In genomic region chr3:162517110-162517509, GRCh38 we compare ENCODE assay signal across 18 cellular contexts.
DNase-seq lines count a peak whose midpoint lies in the region; ATAC-seq, FAIRE-seq and TF ChIP-seq lines count a peak whose summit lies in the region.
"Had no signal": no experiment of that assay in that cellular context is flagged by ENCODE, and none has a peak within 500 bp of the region (broad histone marks: within the 10 kb centered on the region; RNA-seq: fewer than 3 reads in every experiment).

No MANE protein-coding gene starts in this region.

- no peak overlapping the region for H3K4me2 ChIP-seq in A549
- no peak overlapping the region for H3K4me2 ChIP-seq in hepatocyte
- no peak overlapping the region for H3K4me2 ChIP-seq in neural progenitor cell

- no peaks in the 10 kb centered on the region for H3K79me2 ChIP-seq in hepatocyte
- no peaks in the 10 kb centered on the region for H3K79me2 ChIP-seq in neural progenitor cell (ENCODE audit: low read depth)

- peak; percentile 17 to 51 for TF ChIP-seq RAD21 in A549 (conservative IDR thresholded peaks at IDR 0.05 in 1 of 2, IDR thresholded peaks at IDR 0.05 in 1 of 2)

- H3K4me1 Mint-ChIP-seq in neural progenitor cell = no peaks in the 10 kb centered on the region

- CTCF ChIA-PET in A549 (lab: Yijun Ruan, JAX) = no interaction called here

- H3K27ac ChIP-seq in A549 (no peak overlapping the region), RWPE2 (ENCODE audit: poor library complexity, severe bottlenecking) (no peak overlapping the region), hepatocyte (no peak overlapping the region), neural progenitor cell (no peak overlapping the region)
- H3K27ac ChIP-seq in effector memory CD4-positive, alpha-beta T cell (ENCODE audit: insufficient read depth, low read length, poor library complexity, severe bottlenecking) = no peak overlapping the region

- no peak for TF ChIP-seq EP300 in A549 (IDR thresholded peaks at IDR 0.05)

- DNase-seq in A549 (ENCODE audit: low read depth in 1 of 2, low spot score in 1 of 2) (no peak), D721Med (ENCODE audit: insufficient read length, low spot score) (no peak), RWPE2 (ENCODE audit: low spot score) (no peak), hepatocyte (ENCODE audit: low spot score) (no peak), neural progenitor cell (ENCODE audit: low spot score) (no peak), iPS-NIHi11 (ENCODE audit: low spot score) (no peak)
- DNase-seq in effector memory CD4-positive, alpha-beta T cell = no peak
- DNase-seq: ACHN; BE2C; CD8-positive, alpha-beta T cell; HCEC 1CT; NCI-H1092 treated with DMSO at 0.1 percent for 48 hours; NCI-H187; NCI-H2171 treated with DMSO at 0.1 percent for 48 hours; NCI-H82; SW 1271 had no signal

- no peaks in the 10 kb centered on the region for H3F3A ChIP-seq in neural progenitor cell (ENCODE audit: low read depth)

- TF ChIP-seq CTCF in A549 (IDR thresholded peaks at IDR 0.05) = peak; percentile 27; the same call in 1 of the 3 replicates
- TF ChIP-seq CTCF in D721Med (IDR thresholded peaks at IDR 0.05; ENCODE audit: insufficient read depth, missing control alignments) = peak; percentile 19
- TF ChIP-seq CTCF in RWPE2 (IDR thresholded peaks at IDR 0.05; ENCODE audit: poor library complexity, severe bottlenecking) = peak; percentile 12
- peak; percentile 17 for TF ChIP-seq CTCF in hepatocyte (IDR thresholded peaks at IDR 0.05; ENCODE audit: poor library complexity)
- no peak for TF ChIP-seq CTCF in neural progenitor cell (IDR thresholded peaks at IDR 0.05)

- H3K27me3 Mint-ChIP-seq in neural progenitor cell (ENCODE audit: insufficient read depth, low read depth) = no peaks in the 10 kb centered on the region

- H3K4me1 ChIP-seq in A549 (no peaks in the 10 kb centered on the region), RWPE2 (ENCODE audit: insufficient read depth, poor library complexity, severe bottlenecking) (no peaks in the 10 kb centered on the region), hepatocyte (ENCODE audit: insufficient read depth) (no peaks in the 10 kb centered on the region), neural progenitor cell (no peaks in the 10 kb centered on the region)
- no peaks in the 10 kb centered on the region for H3K4me1 ChIP-seq in effector memory CD4-positive, alpha-beta T cell (ENCODE audit: control insufficient read depth, insufficient read depth, low read length, poor library complexity, severe bottlenecking)

- H3K36me3 ChIP-seq in RWPE2 (ENCODE audit: low read depth) (no peaks in the 10 kb centered on the region), hepatocyte (replicated peaks; ENCODE audit: insufficient read depth, low read depth) (no peaks in the 10 kb centered on the region), neural progenitor cell (no peaks in the 10 kb centered on the region)
- H3K36me3 ChIP-seq in effector memory CD4-positive, alpha-beta T cell (ENCODE audit: control insufficient read depth, insufficient read depth, low read length) = no peaks in the 10 kb centered on the region
- H3K36me3 ChIP-seq: BE2C had no signal

- H3K27ac Mint-ChIP-seq in neural progenitor cell = no peak overlapping the region
- H3K27ac Mint-ChIP-seq: CD8-positive, alpha-beta T cell had no signal

- H3K9me3 ChIP-seq in A549 (no peaks in the 10 kb centered on the region), RWPE2 (ENCODE audit: severe bottlenecking) (no peaks in the 10 kb centered on the region), hepatocyte (ENCODE audit: low read depth) (no peaks in the 10 kb centered on the region), neural progenitor cell (ENCODE audit: low read depth) (no peaks in the 10 kb centered on the region)
- H3K9me3 ChIP-seq in effector memory CD4-positive, alpha-beta T cell (ENCODE audit: control insufficient read depth, low read length) = no peaks in the 10 kb centered on the region
- H3K9me3 ChIP-seq: BE2C had no signal

- H3K9me3 Mint-ChIP-seq in neural progenitor cell = peaks cover 2% of the 10 kb centered on the region

- no peaks in the 10 kb centered on the region for H3K36me3 Mint-ChIP-seq in neural progenitor cell
- H3K36me3 Mint-ChIP-seq: CD8-positive, alpha-beta T cell had no signal

- no peak overlapping the region for H3K4me3 Mint-ChIP-seq in neural progenitor cell
- H3K4me3 Mint-ChIP-seq: CD8-positive, alpha-beta T cell had no signal

- H3K4me3 ChIP-seq in A549 = no peak overlapping the region
- H3K4me3 ChIP-seq in RWPE2 (ENCODE audit: severe bottlenecking) = no peak overlapping the region
- no peak overlapping the region for H3K4me3 ChIP-seq in hepatocyte
- no peak overlapping the region for H3K4me3 ChIP-seq in effector memory CD4-positive, alpha-beta T cell (ENCODE audit: insufficient read depth, low read depth, low read length, poor library complexity, severe bottlenecking)
- H3K4me3 ChIP-seq in neural progenitor cell = no peak overlapping the region
- H3K4me3 ChIP-seq: GM12878 had no signal

- H4K20me1 ChIP-seq in hepatocyte (ENCODE audit: insufficient read depth, poor library complexity, severe bottlenecking) (no peaks in the 10 kb centered on the region), neural progenitor cell (ENCODE audit: low read depth) (no peaks in the 10 kb centered on the region)

- POLR2A ChIA-PET in A549 (lab: Yijun Ruan, JAX) = no interaction called here

- no peak for TF ChIP-seq POLR2A in A549 (IDR thresholded peaks at IDR 0.05; ENCODE audit: low read length)

- no peaks in the 10 kb centered on the region for H3K9me2 ChIP-seq in hepatocyte (replicated peaks; ENCODE audit: insufficient read depth)

- no peak for ATAC-seq in A549
- no peak for ATAC-seq in RWPE2 (ENCODE audit: low read depth)
- ATAC-seq: CD8-positive, alpha-beta T cell; GM12878 had no signal

- H3K9ac ChIP-seq in neural progenitor cell = no peak overlapping the region

- FAIRE-seq in A549 (lab: Jason Lieb, UNC) = no peak
- no peak for FAIRE-seq in D721Med (lab: Jason Lieb, UNC)
- FAIRE-seq: GM12878, HTR-8/SVneo had no signal

- H3K27me3 ChIP-seq in RWPE2 (ENCODE audit: insufficient read depth, poor library complexity, severe bottlenecking) = no peaks in the 10 kb centered on the region
- H3K27me3 ChIP-seq in hepatocyte = no peaks in the 10 kb centered on the region
- no peaks in the 10 kb centered on the region for H3K27me3 ChIP-seq in effector memory CD4-positive, alpha-beta T cell (replicated peaks; ENCODE audit: control insufficient read depth, insufficient read depth, low read length, poor library complexity, severe bottlenecking)
- no peaks in the 10 kb centered on the region for H3K27me3 ChIP-seq in neural progenitor cell
- H3K27me3 ChIP-seq: BE2C had no signal

- no peak overlapping the region for H2AFZ ChIP-seq in hepatocyte
- H2AFZ ChIP-seq in neural progenitor cell (replicated peaks) = no peak overlapping the region

TF ChIP-seq in A549, 52 proteins besides CTCF, POLR2A, EP300 and RAD21:
- TF ChIP-seq EHMT2 (IDR thresholded peaks at IDR 0.05; ENCODE audit: low read depth) (no peak), BHLHE40 (IDR thresholded peaks at IDR 0.05; ENCODE audit: low read depth, low read length) (no peak), ESRRA (IDR thresholded peaks at IDR 0.05; ENCODE audit: borderline replicate concordance, low read length) (no peak), SMC3 (IDR thresholded peaks at IDR 0.05) (0 out of 3 replicates have a peak, but pooled peaks have one; percentile 33), FOSL2 (IDR thresholded peaks at IDR 0.05) (no peak), FOSL2 (CRISPR knock-in tag; IDR thresholded peaks at IDR 0.05) (no peak), NR3C1 (IDR thresholded peaks at IDR 0.05) (no peak), CBX8 (IDR thresholded peaks at IDR 0.05) (no peak), CBX2 (IDR thresholded peaks at IDR 0.05; ENCODE audit: borderline replicate concordance, low read depth) (no peak)
- TF ChIP-seq, protein P1, sequence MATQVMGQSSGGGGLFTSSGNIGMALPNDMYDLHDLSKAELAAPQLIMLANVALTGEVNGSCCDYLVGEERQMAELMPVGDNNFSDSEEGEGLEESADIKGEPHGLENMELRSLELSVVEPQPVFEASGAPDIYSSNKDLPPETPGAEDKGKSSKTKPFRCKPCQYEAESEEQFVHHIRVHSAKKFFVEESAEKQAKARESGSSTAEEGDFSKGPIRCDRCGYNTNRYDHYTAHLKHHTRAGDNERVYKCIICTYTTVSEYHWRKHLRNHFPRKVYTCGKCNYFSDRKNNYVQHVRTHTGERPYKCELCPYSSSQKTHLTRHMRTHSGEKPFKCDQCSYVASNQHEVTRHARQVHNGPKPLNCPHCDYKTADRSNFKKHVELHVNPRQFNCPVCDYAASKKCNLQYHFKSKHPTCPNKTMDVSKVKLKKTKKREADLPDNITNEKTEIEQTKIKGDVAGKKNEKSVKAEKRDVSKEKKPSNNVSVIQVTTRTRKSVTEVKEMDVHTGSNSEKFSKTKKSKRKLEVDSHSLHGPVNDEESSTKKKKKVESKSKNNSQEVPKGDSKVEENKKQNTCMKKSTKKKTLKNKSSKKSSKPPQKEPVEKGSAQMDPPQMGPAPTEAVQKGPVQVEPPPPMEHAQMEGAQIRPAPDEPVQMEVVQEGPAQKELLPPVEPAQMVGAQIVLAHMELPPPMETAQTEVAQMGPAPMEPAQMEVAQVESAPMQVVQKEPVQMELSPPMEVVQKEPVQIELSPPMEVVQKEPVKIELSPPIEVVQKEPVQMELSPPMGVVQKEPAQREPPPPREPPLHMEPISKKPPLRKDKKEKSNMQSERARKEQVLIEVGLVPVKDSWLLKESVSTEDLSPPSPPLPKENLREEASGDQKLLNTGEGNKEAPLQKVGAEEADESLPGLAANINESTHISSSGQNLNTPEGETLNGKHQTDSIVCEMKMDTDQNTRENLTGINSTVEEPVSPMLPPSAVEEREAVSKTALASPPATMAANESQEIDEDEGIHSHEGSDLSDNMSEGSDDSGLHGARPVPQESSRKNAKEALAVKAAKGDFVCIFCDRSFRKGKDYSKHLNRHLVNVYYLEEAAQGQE (IDR thresholded peaks at IDR 0.05) = no peak
